In genomic region chr3:170055209-170055608, GRCh38 we compare ENCODE assay signal across 8 cellular contexts. TPM values are rescaled to one million over a fixed set of nuclear protein-coding genes. Genes with fewer than 3 reads are reported as not detected.
DNase-seq lines count a peak whose midpoint lies in the region; ATAC-seq and TF ChIP-seq lines count a peak whose summit lies in the region.

No MANE protein-coding gene starts in this region.

- in situ Hi-C loops in GM23248 (cut with MboI): no loop called here

- no peak overlapping the region for H2AFZ ChIP-seq in GM23248
- H2AFZ ChIP-seq in Karpas-422 (ENCODE audit: low read length): peak overlapping the region; percentile 44

- no peaks in the 10 kb centered on the region for H3K9me3 ChIP-seq in GM23248 (ENCODE audit: low read depth)
- H3K9me3 ChIP-seq in Karpas-422 (ENCODE audit: low read length): no peaks in the 10 kb centered on the region
- H3K9me3 ChIP-seq in upper lobe of right lung: no peaks in the 10 kb centered on the region

- H3K79me2 ChIP-seq in GM23248 (ENCODE audit: insufficient read depth) (no peaks in the 10 kb centered on the region), Karpas-422 (ENCODE audit: low read length) (peaks cover 50% of the 10 kb centered on the region)

- H3K4me1 ChIP-seq in GM23248 (ENCODE audit: insufficient read depth): no peaks in the 10 kb centered on the region
- peaks cover 74% of the 10 kb centered on the region for H3K4me1 ChIP-seq in Karpas-422 (ENCODE audit: low read length)
- H3K4me1 ChIP-seq in upper lobe of right lung: no peaks in the 10 kb centered on the region

- H3K27me3 ChIP-seq in GM23248 (replicated peaks; ENCODE audit: insufficient read depth) (no peaks in the 10 kb centered on the region), Karpas-422 (ENCODE audit: low read length) (no peaks in the 10 kb centered on the region), kidney epithelial cell (ENCODE audit: control insufficient read depth, insufficient read depth, low read length) (no peaks in the 10 kb centered on the region), upper lobe of right lung (no peaks in the 10 kb centered on the region)

- no peak overlapping the region for H3K4me2 ChIP-seq in GM23248 (ENCODE audit: unreplicated experiment)
- H3K4me2 ChIP-seq in Karpas-422 (ENCODE audit: low read depth, low read length, poor library complexity, severe bottlenecking): peak overlapping the region; percentile 80

- no peaks in the 10 kb centered on the region for H3K36me3 ChIP-seq in GM23248 (ENCODE audit: low read depth)
- H3K36me3 ChIP-seq in Karpas-422 (ENCODE audit: insufficient read depth, low read length): no peaks in the 10 kb centered on the region; the same call in 1 of the 2 replicates
- no peaks in the 10 kb centered on the region for H3K36me3 ChIP-seq in kidney epithelial cell (ENCODE audit: control insufficient read depth, insufficient read depth, low read length)
- H3K36me3 ChIP-seq in upper lobe of right lung: no peaks in the 10 kb centered on the region

- H3K4me3 ChIP-seq in GM23248 (no peak overlapping the region), Karpas-422 (ENCODE audit: low read length) (peak overlapping the region; percentile 50), kidney epithelial cell (ENCODE audit: low read depth, low read length) (no peak overlapping the region), upper lobe of right lung (no peak overlapping the region)

- H3K9ac ChIP-seq in GM23248: no peak overlapping the region
- H3K9ac ChIP-seq in Karpas-422 (ENCODE audit: low read length): peak overlapping the region; percentile 62

- no peaks in the 10 kb centered on the region for H4K20me1 ChIP-seq in GM23248 (ENCODE audit: insufficient read depth)
- no peaks in the 10 kb centered on the region for H4K20me1 ChIP-seq in Karpas-422 (ENCODE audit: insufficient read depth, low read depth, low read length)

- H3K9me2 ChIP-seq in GM23248 (ENCODE audit: insufficient read depth): no peaks in the 10 kb centered on the region
- no peaks in the 10 kb centered on the region for H3K9me2 ChIP-seq in Karpas-422 (replicated peaks; ENCODE audit: insufficient read depth, low read length)

- DNase-seq in GM23248 (peak; percentile 57), Karpas-422 (peak; percentile 61), kidney epithelial cell (ENCODE audit: low read depth) (peak; percentile 88), upper lobe of right lung (no peak), NCI-H146 treated with DMSO at 0.1 percent for 48 hours (lab: John Stamatoyannopoulos, UW; ENCODE audit: unreplicated experiment) (no peak), NCI-H524 treated with DMSO at 0.1 percent for 48 hours (lab: John Stamatoyannopoulos, UW) (no peak)

- no peak for TF ChIP-seq CTCF in kidney epithelial cell (IDR thresholded peaks at IDR 0.05; ENCODE audit: insufficient read depth, low read length, poor library complexity, severe bottlenecking)
- no peak for TF ChIP-seq CTCF in upper lobe of right lung (IDR thresholded peaks at IDR 0.05)

- H3K27ac ChIP-seq in GM23248 (no peak overlapping the region), Karpas-422 (ENCODE audit: low read length) (peak overlapping the region; percentile 97), upper lobe of right lung (no peak overlapping the region)

- intact Hi-C loops in upper lobe of right lung (cut with DNase I): no loop called here

- H3F3A ChIP-seq in GM23248 (ENCODE audit: insufficient read depth): no peaks in the 10 kb centered on the region

- WGBS in GM23248 (ENCODE audit: low coverage in 1 of 2, low lambda C conversion rate in 2 of 2, missing lambda C conversion rate in 2 of 2), 2 experiments: 68% methylated on average over 5 of the region's 5 CpGs

- ATAC-seq in GM18520 (IDR thresholded peaks at IDR 0.05; ENCODE audit: unreplicated experiment) (peak; percentile 55), upper lobe of right lung (no peak), esophagus mucosa (no peak)

RNA-seq across cellular contexts. Expression of gene GPR160, which starts 17.4 kb away (rescaled TPM):
- total RNA-seq in GM23248 (2014; rRNA removed; shearing (Covaris generic)): 0.13 and 0.76 TPM in 2 replicates
- polyA plus RNA-seq in GM23248 (2016; fragmentation: Nextera tagmentation; extraction: Ambion mirVana): 0.44 and 0.73 TPM in 2 replicates
- total RNA-seq in Karpas-422 (2014; rRNA removed; shearing (Covaris generic); ENCODE audit: low replicate concordance): 67.6 and 94.6 TPM in 2 replicates
- total RNA-seq in kidney epithelial cell: 13.2 and 14.2 TPM in 2 replicates
- 22.3 TPM for total RNA-seq in upper lobe of right lung
- 1.4 TPM for total RNA-seq in esophagus mucosa

Comparison
In these comparisons a context has a peak if more than half of its experiments do, and no peak if none do; other contexts are left out.
1. DNase-seq: peak in GM23248 (single experiment), Karpas-422 (single experiment) and kidney epithelial cell (single experiment); none in upper lobe of right lung (single experiment), NCI-H146 treated with DMSO at 0.1 percent for 48 hours (single experiment) and NCI-H524 treated with DMSO at 0.1 percent for 48 hours (single experiment).